Comparison of ENCODE assay signal across 13 cellular contexts in genomic region chr3:175399156-175399840, GRCh38.
"Had no signal": no experiment of that assay in that cellular context is flagged by ENCODE, and none has a peak within 500 bp of the region (broad histone marks: within the 10 kb centered on the region; RNA-seq: fewer than 3 reads in every experiment).

No MANE protein-coding gene starts in this region.

- H3K27me3 ChIP-seq: dorsolateral prefrontal cortex, esophagus squamous epithelium, heart right ventricle, neural progenitor cell, pancreas, stomach had no signal

- FAIRE-seq: frontal cortex, pancreas had no signal

- H3K4me2 ChIP-seq: neural progenitor cell had no signal

- H3K4me1 ChIP-seq: esophagus squamous epithelium, heart right ventricle had no signal

- DNase-seq: activated CD4-positive, alpha-beta memory T cell treated with anti-CD3 and anti-CD28 coated beads for 36 hours; activated CD4-positive, alpha-beta T cell treated with anti-CD3 and anti-CD28 coated beads for 1 hour; aorta; dorsolateral prefrontal cortex; esophagus squamous epithelium; heart right ventricle; pancreas; stimulated activated CD4-positive, alpha-beta T cell treated with anti-CD3 and anti-CD28 coated beads, Interleukin-4, amount 100 ng/mL, for 4 hours; stomach had no signal

- H3K9ac ChIP-seq: neural progenitor cell had no signal

- H3K27ac ChIP-seq: dorsolateral prefrontal cortex, esophagus squamous epithelium, heart right ventricle, neural progenitor cell, pancreas, stomach, thoracic aorta had no signal

- H3K36me3 ChIP-seq: esophagus squamous epithelium, heart right ventricle, neural progenitor cell, pancreas, stomach, thoracic aorta had no signal

- H3K4me3 ChIP-seq: dorsolateral prefrontal cortex, esophagus squamous epithelium, heart right ventricle, neural progenitor cell, pancreas, skin epidermis, stomach, thoracic aorta had no signal

- ATAC-seq: heart right ventricle had no signal
